8 cellular contexts compared by ENCODE assay signal in genomic region chr6:116100419-116101297, GRCh38. TPM values are rescaled to one million over a fixed set of nuclear protein-coding genes. Genes with fewer than 3 reads are reported as not detected.
DNase-seq lines count a peak whose midpoint lies in the region; ATAC-seq and TF ChIP-seq lines count a peak whose summit lies in the region.

NT5DC1 (plus strand) TSS chr6:116100853; CDS start chr6:116100931, 78 bp downstream.

- TF ChIP-seq CTCF in HL-60 (IDR thresholded peaks at IDR 0.05; ENCODE audit: insufficient read depth, low read length), result no peak
- peak; percentile 59 for TF ChIP-seq CTCF in endodermal cell (conservative IDR thresholded peaks at IDR 0.05)

- H3K9me3 ChIP-seq in endodermal cell (ENCODE audit: control insufficient read depth, low read length), result peaks cover 12% of the 10 kb centered on the region

- H3K27ac ChIP-seq in HL-60 (replicated peaks) (peak within 1 kb of the TSS; percentile 80), endodermal cell (ENCODE audit: low read depth, low read length) (peak within 1 kb of the TSS; percentile 79)

- H3K36me3 Mint-ChIP-seq in activated CD8-positive, alpha-beta memory T cell treated with anti-CD3 and anti-CD28 coated beads, Interleukin-2, amount 10 ng/mL, durations not matched to agents 7 days and 5 days, result peaks cover 10% of the 10 kb centered on the region
- H3K36me3 Mint-ChIP-seq in endodermal cell (ENCODE audit: low read depth), result peaks cover 22% of the 10 kb centered on the region

- no peaks in the 10 kb centered on the region for H3K27me3 Mint-ChIP-seq in activated CD8-positive, alpha-beta memory T cell treated with anti-CD3 and anti-CD28 coated beads, Interleukin-2, amount 10 ng/mL, durations not matched to agents 7 days and 5 days
- H3K27me3 Mint-ChIP-seq in endodermal cell (ENCODE audit: insufficient read depth), result no peaks in the 10 kb centered on the region

- CTCF ChIA-PET in activated CD8-positive, alpha-beta memory T cell treated with anti-CD3 and anti-CD28 coated beads, Interleukin-2, amount 10 ng/mL, durations not matched to agents 7 days and 5 days (lab: Charles Lee), result interaction anchor here (1.1 to 4.4 kb wide), 6 partner anchors 10 to 92 kb away, joined by 3 to 33 read pairs (median 6); no protein-coding TSS in a partner anchor

- H3K27me3 ChIP-seq in HL-60 (ENCODE audit: insufficient read depth, poor library complexity, severe bottlenecking) (no peaks in the 10 kb centered on the region), endodermal cell (ENCODE audit: control insufficient read depth, insufficient read depth, low read length, poor library complexity, severe bottlenecking) (no peaks in the 10 kb centered on the region)

- H3K9me3 Mint-ChIP-seq in activated CD8-positive, alpha-beta memory T cell treated with anti-CD3 and anti-CD28 coated beads, Interleukin-2, amount 10 ng/mL, durations not matched to agents 7 days and 5 days (ENCODE audit: low read depth), result peaks cover 6% of the 10 kb centered on the region
- H3K9me3 Mint-ChIP-seq in endodermal cell, result peaks cover 12% of the 10 kb centered on the region

- peak within 1 kb of the TSS; percentile 89 for H3K27ac Mint-ChIP-seq in activated CD8-positive, alpha-beta memory T cell treated with anti-CD3 and anti-CD28 coated beads, Interleukin-2, amount 10 ng/mL, durations not matched to agents 7 days and 5 days
- H3K27ac Mint-ChIP-seq in endodermal cell, result peak within 1 kb of the TSS; percentile 96

- peak; percentile 81 for ATAC-seq in GM19463 (IDR thresholded peaks at IDR 0.05; ENCODE audit: unreplicated experiment)
- ATAC-seq in activated CD8-positive, alpha-beta memory T cell treated with anti-CD3 and anti-CD28 coated beads, Interleukin-2, amount 10 ng/mL, durations not matched to agents 7 days and 5 days, result peak; percentile 94

- DNase-seq in COR-L47 (lab: John Stamatoyannopoulos, UW), result peak; percentile 55
- peak; percentile 39 to 88 for DNase-seq in HL-60 (ENCODE audit: low read depth in 1 of 2, low spot score in 1 of 2)
- DNase-seq in NOMO-1 treated with DMSO at 0.1 percent for 48 hours (lab: John Stamatoyannopoulos, UW; ENCODE audit: unreplicated experiment), result peak; percentile 71
- DNase-seq in activated CD8-positive, alpha-beta memory T cell treated with anti-CD3 and anti-CD28 coated beads, Interleukin-2, amount 10 ng/mL, durations not matched to agents 7 days and 5 days, result peak; percentile 90
- peak; percentile 95 for DNase-seq in endodermal cell
- DNase-seq in midbrain (lab: John Stamatoyannopoulos, UW), result peak; percentile 86
- DNase-seq in stimulated activated CD8-positive, alpha-beta memory T cell treated with anti-CD3 and anti-CD28 coated beads, Interleukin-2, amount 100 ng/mL, for 48 hours (ENCODE audit: low read depth in 2 of 2), result peak; percentile 81

- 1 to 9% methylated on average over 16 to 87 of the region's 87 CpGs for WGBS in endodermal cell (ENCODE audit: insufficient coverage in 1 of 2, insufficient read length in 1 of 2), 2 experiments

- H3K9ac ChIP-seq in endodermal cell (ENCODE audit: extremely low read depth, low read length, poor library complexity, severe bottlenecking), result peak within 1 kb of the TSS; percentile 93

- peaks cover 29% of the 10 kb centered on the region for H3K4me1 ChIP-seq in endodermal cell (ENCODE audit: control insufficient read depth, insufficient read depth, low read length)

- peak within 1 kb of the TSS; percentile 71 for H3K4me3 ChIP-seq in HL-60 (replicated peaks; ENCODE audit: insufficient read depth, low read length)
- H3K4me3 ChIP-seq in endodermal cell (ENCODE audit: low read length), result peak within 1 kb of the TSS; percentile 86

- H3K36me3 ChIP-seq in endodermal cell (ENCODE audit: control insufficient read depth, insufficient read depth, low read length), result peaks cover 21% of the 10 kb centered on the region

- peaks cover 47% of the 10 kb centered on the region for H3K4me1 Mint-ChIP-seq in activated CD8-positive, alpha-beta memory T cell treated with anti-CD3 and anti-CD28 coated beads, Interleukin-2, amount 10 ng/mL, durations not matched to agents 7 days and 5 days
- H3K4me1 Mint-ChIP-seq in endodermal cell, result peaks cover 55% of the 10 kb centered on the region

- peak within 1 kb of the TSS; percentile 85 for H3K4me3 Mint-ChIP-seq in activated CD8-positive, alpha-beta memory T cell treated with anti-CD3 and anti-CD28 coated beads, Interleukin-2, amount 10 ng/mL, durations not matched to agents 7 days and 5 days
- H3K4me3 Mint-ChIP-seq in endodermal cell, result peak within 1 kb of the TSS; percentile 75

RNA-seq across cellular contexts. Expression of gene NT5DC1, which starts in this region (rescaled TPM):
- 10 to 100 TPM; 26.4 to 43.7 TPM for total RNA-seq in activated CD8-positive, alpha-beta memory T cell treated with anti-CD3 and anti-CD28 coated beads, Interleukin-2, amount 10 ng/mL, durations not matched to agents 7 days and 5 days
- total RNA-seq in endodermal cell, result 100 to 1,000 TPM in 1 of 2 donors, 10 to 100 TPM in 1; 83.0 to 136 TPM
- polyA plus RNA-seq in endodermal cell (2013, experiment 1 of 2), result 35.9 TPM
- polyA plus RNA-seq in endodermal cell (2013, experiment 2 of 2), result 32.2 TPM

Comparison
In these comparisons a context has a peak if more than half of its experiments do, and no peak if none do; other contexts are left out.
1. Peak in every context shown above with its lines: DNase-seq, ATAC-seq, H3K4me3 ChIP-seq and H3K27ac ChIP-seq.